In genomic region chr4:170138580-170139194, GRCh38 we compare ENCODE assay signal across 8 cellular contexts.
A peak's percentile ranks its signal among the peaks of the same experiment; 100 is the strongest.
DNase-seq lines count a peak whose midpoint lies in the region; ATAC-seq lines count a peak whose summit lies in the region.

No MANE protein-coding gene starts in this region.

- H3K27ac Mint-ChIP-seq in central memory CD8-positive, alpha-beta T cell (ENCODE audit: low read depth), result no peak overlapping the region

- H3K4me1 Mint-ChIP-seq in central memory CD8-positive, alpha-beta T cell, result no peaks in the 10 kb centered on the region

- no peaks in the 10 kb centered on the region for H3K9me3 Mint-ChIP-seq in central memory CD8-positive, alpha-beta T cell

- H3K4me3 Mint-ChIP-seq in central memory CD8-positive, alpha-beta T cell, result no peak overlapping the region

- ATAC-seq in GM19025 (IDR thresholded peaks at IDR 0.05; ENCODE audit: low read depth, unreplicated experiment), result peak; percentile 94
- ATAC-seq in HG03175 (IDR thresholded peaks at IDR 0.05; ENCODE audit: unreplicated experiment), result peak; percentile 95
- peak; percentile 61 for ATAC-seq in central memory CD8-positive, alpha-beta T cell (replicated peaks; ENCODE audit: extremely low read depth, poor library complexity, severe bottlenecking)

- no peaks in the 10 kb centered on the region for H3K27me3 Mint-ChIP-seq in central memory CD8-positive, alpha-beta T cell

- H3K36me3 Mint-ChIP-seq in central memory CD8-positive, alpha-beta T cell (ENCODE audit: insufficient read depth), result no peaks in the 10 kb centered on the region

- DNase-seq in Ammon's horn (ENCODE audit: low spot score), result peak; percentile 85
- peak; percentile 68 for DNase-seq in NCI-H345 (lab: John Stamatoyannopoulos, UW)
- peak; percentile 20 for DNase-seq in activated CD4-positive, CD25-positive, alpha-beta regulatory T cell treated with anti-CD3 and anti-CD28 coated beads, Interleukin-2, amount 50 U/mL, for 16 hours (ENCODE audit: low read depth, low spot score)
- DNase-seq in central memory CD8-positive, alpha-beta T cell (ENCODE audit: low spot score in 2 of 2), result peak; percentile 19 to 49
- peak; percentile 92 for DNase-seq in left kidney (ENCODE audit: low read depth, low spot score)
- peak; percentile 70 for DNase-seq in stimulated activated CD4-positive, alpha-beta T cell treated with anti-CD3 and anti-CD28 coated beads, Interleukin-4, amount 100 ng/mL, for 24 hours

Comparison
In these comparisons a context has a peak if more than half of its experiments do, and no peak if none do; other contexts are left out.
1. Peak in every context shown above with its lines: DNase-seq and ATAC-seq.
2. DNase-seq: peak in every context shown above with its lines; median percentile 92 in left kidney; 85 in Ammon's horn; 70 in stimulated activated CD4-positive, alpha-beta T cell treated with anti-CD3 and anti-CD28 coated beads, Interleukin-4, amount 100 ng/mL, for 24 hours; 68 in NCI-H345; 34 in central memory CD8-positive, alpha-beta T cell; 20 in activated CD4-positive, CD25-positive, alpha-beta regulatory T cell treated with anti-CD3 and anti-CD28 coated beads, Interleukin-2, amount 50 U/mL, for 16 hours.